ENCODE assay signal across 1 cellular context in the genomic region with DNA sequence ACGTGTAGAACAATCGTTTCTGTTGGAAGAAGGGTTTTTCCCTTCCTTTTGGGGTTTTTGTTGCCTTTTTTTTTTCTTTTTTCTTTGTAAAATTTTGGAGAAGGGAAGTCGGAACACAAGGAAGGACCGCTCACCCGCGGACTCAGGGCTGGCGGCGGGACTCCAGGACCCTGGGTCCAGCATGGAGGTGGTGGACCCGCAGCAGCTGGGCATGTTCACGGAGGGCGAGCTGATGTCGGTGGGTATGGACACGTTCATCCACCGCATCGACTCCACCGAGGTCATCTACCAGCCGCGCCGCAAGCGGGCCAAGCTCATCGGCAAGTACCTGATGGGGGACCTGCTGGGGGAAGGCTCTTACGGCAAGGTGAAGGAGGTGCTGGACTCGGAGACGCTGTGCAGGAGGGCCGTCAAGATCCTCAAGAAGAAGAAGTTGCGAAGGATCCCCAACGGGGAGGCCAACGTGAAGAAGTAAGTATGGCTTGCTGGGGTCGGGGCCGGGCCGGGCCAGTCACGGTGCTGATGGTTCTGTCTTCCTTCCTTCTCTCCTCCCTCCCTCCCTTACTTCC.
TF ChIP-seq lines count a peak whose summit lies in the region.

No MANE protein-coding gene starts in this region.

TF ChIP-seq in IMR-90, 13 proteins besides CTCF, POLR2A, EP300 and RAD21:
- TF ChIP-seq NFE2L2 (IDR thresholded peaks at IDR 0.05; ENCODE audit: low read depth, low read length) (no peak), BHLHE40 (IDR thresholded peaks at IDR 0.05; ENCODE audit: low read depth, low read length) (no peak), CHD1 (IDR thresholded peaks at IDR 0.05; ENCODE audit: low read depth, low read length) (no peak; the same call in 1 of the 2 replicates), MXI1 (IDR thresholded peaks at IDR 0.05; ENCODE audit: borderline replicate concordance, low read depth, low read length) (no peak), SMC3 (IDR thresholded peaks at IDR 0.05; ENCODE audit: low read depth, low read length) (no peak), MAFK (IDR thresholded peaks at IDR 0.05; ENCODE audit: low read depth, low read length) (no peak), RFX5 (IDR thresholded peaks at IDR 0.05; ENCODE audit: low read depth, low read length) (no peak), RCOR1 (IDR thresholded peaks at IDR 0.05; ENCODE audit: insufficient replicate concordance, low read length) (no peak), CEBPB (IDR thresholded peaks at IDR 0.05; ENCODE audit: low read depth, low read length) (no peak), MAZ (IDR thresholded peaks at IDR 0.05; ENCODE audit: borderline replicate concordance, low read depth, low read length) (no peak), FOS (IDR thresholded peaks at IDR 0.05; ENCODE audit: low read depth, low read length) (no peak)
- TF ChIP-seq, protein P1, sequence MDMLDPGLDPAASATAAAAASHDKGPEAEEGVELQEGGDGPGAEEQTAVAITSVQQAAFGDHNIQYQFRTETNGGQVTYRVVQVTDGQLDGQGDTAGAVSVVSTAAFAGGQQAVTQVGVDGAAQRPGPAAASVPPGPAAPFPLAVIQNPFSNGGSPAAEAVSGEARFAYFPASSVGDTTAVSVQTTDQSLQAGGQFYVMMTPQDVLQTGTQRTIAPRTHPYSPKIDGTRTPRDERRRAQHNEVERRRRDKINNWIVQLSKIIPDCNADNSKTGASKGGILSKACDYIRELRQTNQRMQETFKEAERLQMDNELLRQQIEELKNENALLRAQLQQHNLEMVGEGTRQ (IDR thresholded peaks at IDR 0.05; ENCODE audit: low read depth, low read length) = no peak
- TF ChIP-seq, protein P2, sequence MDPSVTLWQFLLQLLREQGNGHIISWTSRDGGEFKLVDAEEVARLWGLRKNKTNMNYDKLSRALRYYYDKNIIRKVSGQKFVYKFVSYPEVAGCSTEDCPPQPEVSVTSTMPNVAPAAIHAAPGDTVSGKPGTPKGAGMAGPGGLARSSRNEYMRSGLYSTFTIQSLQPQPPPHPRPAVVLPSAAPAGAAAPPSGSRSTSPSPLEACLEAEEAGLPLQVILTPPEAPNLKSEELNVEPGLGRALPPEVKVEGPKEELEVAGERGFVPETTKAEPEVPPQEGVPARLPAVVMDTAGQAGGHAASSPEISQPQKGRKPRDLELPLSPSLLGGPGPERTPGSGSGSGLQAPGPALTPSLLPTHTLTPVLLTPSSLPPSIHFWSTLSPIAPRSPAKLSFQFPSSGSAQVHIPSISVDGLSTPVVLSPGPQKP (IDR thresholded peaks at IDR 0.05; ENCODE audit: borderline replicate concordance, low read depth, low read length) = no peak
